In genomic region chr11:59172345-59173079, GRCh38 we compare ENCODE assay signal across 8 cellular contexts. TPM values are rescaled to one million over a fixed set of nuclear protein-coding genes. Genes with fewer than 3 reads are reported as not detected.
DNase-seq lines count a peak whose midpoint lies in the region; ATAC-seq and TF ChIP-seq lines count a peak whose summit lies in the region.

No MANE protein-coding gene starts in this region.

- WGBS in SK-N-SH (ENCODE audit: low lambda C conversion rate), result 11% methylated on average over 9 of the region's 70 CpGs
- WGBS in mesendoderm (ENCODE audit: extremely low coverage, insufficient coverage, low lambda C conversion rate), result no CpG with 5 or more reads among the region's 70 CpGs

- H3K4me3 ChIP-seq in AG04450 (ENCODE audit: low read depth, low read length), result peak overlapping the region; percentile 71
- H3K4me3 ChIP-seq in SK-N-SH (ENCODE audit: low read depth in 2 of 2, low read length in 1 of 2), result peak overlapping the region; percentile 48 to 96
- H3K4me3 ChIP-seq in dorsolateral prefrontal cortex, result peak overlapping the region; percentile 56 to 92 (median 77)
- peak overlapping the region; percentile 66 for H3K4me3 ChIP-seq in mesendoderm (ENCODE audit: low read length)

- H3K56ac ChIP-seq in mesendoderm (ENCODE audit: low read length), result peak overlapping the region; percentile 92

- no peaks in the 10 kb centered on the region for H3K79me2 ChIP-seq in SK-N-SH (ENCODE audit: insufficient read depth)
- no peaks in the 10 kb centered on the region for H3K79me2 ChIP-seq in mesendoderm (ENCODE audit: control insufficient read depth, insufficient read depth, low read length)

- TF ChIP-seq EP300 in SK-N-SH (IDR thresholded peaks at IDR 0.05; ENCODE audit: borderline replicate concordance in 1 of 2, low read depth in 1 of 2, low read length in 1 of 2), result no peak

- H3K9ac ChIP-seq in SK-N-SH (no peak overlapping the region), mesendoderm (ENCODE audit: low read length) (peak overlapping the region; percentile 85)

- no peak overlapping the region for H2BK120ac ChIP-seq in mesendoderm (ENCODE audit: low read depth, low read length)

- peaks cover 7% of the 10 kb centered on the region for H3K36me3 Mint-ChIP-seq in type B pancreatic cell

- no peak for DNase-seq in AG04450 (ENCODE audit: low read depth, low spot score)
- peak; percentile 63 for DNase-seq in SK-N-SH
- DNase-seq in dorsolateral prefrontal cortex, result peak in 1 of 10 donors; percentile 23
- DNase-seq in mesendoderm, result peak; percentile 50
- DNase-seq in type B pancreatic cell (ENCODE audit: extremely low spot score, unreplicated experiment), result no peak
- no peak for DNase-seq in superior temporal gyrus (ENCODE audit: extremely low spot score)

- H3K27me3 ChIP-seq in AG04450 (ENCODE audit: control insufficient read depth, insufficient read depth, low read length) (peaks cover 3% of the 10 kb centered on the region), SK-N-SH (ENCODE audit: insufficient read depth) (peaks cover 48% of the 10 kb centered on the region), dorsolateral prefrontal cortex (no peaks in the 10 kb centered on the region), mesendoderm (ENCODE audit: insufficient read depth, low read length, poor library complexity) (no peaks in the 10 kb centered on the region)

- H3K4ac ChIP-seq in mesendoderm (ENCODE audit: low read depth, low read length), result no peak overlapping the region

- POLR2A ChIA-PET in AG04450 (lab: Yijun Ruan, JAX), result interaction anchor here (0.9 to 1.6 kb wide), 5 partner anchors 15 to 49 kb away, joined by 3 to 8 read pairs (median 3); no protein-coding TSS in a partner anchor
- POLR2A ChIA-PET in SK-N-SH (lab: Yijun Ruan, JAX), result no interaction called here

- peaks cover 25% of the 10 kb centered on the region for H3K4me1 Mint-ChIP-seq in type B pancreatic cell (ENCODE audit: unreplicated experiment)

- TF ChIP-seq CTCF in AG04450 (IDR thresholded peaks at IDR 0.05; ENCODE audit: low read depth, low read length) (no peak), SK-N-SH (IDR thresholded peaks at IDR 0.05) (no peak), dorsolateral prefrontal cortex (IDR thresholded peaks at IDR 0.05 in 54 of 56, conservative IDR thresholded peaks at IDR 0.05 in 2 of 56; ENCODE audit: low read depth in 1 of 56, partially characterized antibody in 56 of 56) (peak in 1 of 56 donors; percentile 8), type B pancreatic cell (conservative IDR thresholded peaks at IDR 0.05) (no peak)

- H3K23ac ChIP-seq in mesendoderm (ENCODE audit: low read length), result peak overlapping the region; percentile 92

- peak overlapping the region; percentile 97 for H3K27ac Mint-ChIP-seq in type B pancreatic cell

- peak overlapping the region; percentile 100 for H3K4me2 ChIP-seq in SK-N-SH
- peak overlapping the region; percentile 100 for H3K4me2 ChIP-seq in mesendoderm (ENCODE audit: low read length)

- no peaks in the 10 kb centered on the region for H3K27me3 Mint-ChIP-seq in type B pancreatic cell

- H3K4me1 ChIP-seq in SK-N-SH (ENCODE audit: control insufficient read depth in 1 of 2, insufficient read depth in 2 of 2, low read depth in 1 of 2, low read length in 1 of 2) (peaks cover 0 to 12% of the 10 kb centered on the region in 2 experiments; a peak in 1 of 4 replicates), mesendoderm (ENCODE audit: control insufficient read depth, low read depth, low read length) (peaks cover 5% of the 10 kb centered on the region)

- no peaks in the 10 kb centered on the region for H3K79me1 ChIP-seq in mesendoderm (ENCODE audit: low read length)

- H3F3A ChIP-seq in SK-N-SH (replicated peaks; ENCODE audit: insufficient read depth), result no peaks in the 10 kb centered on the region

- 0 out of 2 replicates have a peak overlapping the region, but pooled peaks have one; percentile 98 for H2AFZ ChIP-seq in SK-N-SH (ENCODE audit: low read depth)

- peak; percentile 29 for ATAC-seq in GM18870 (IDR thresholded peaks at IDR 0.05; ENCODE audit: unreplicated experiment)
- peak; percentile 29 for ATAC-seq in HG03039 (IDR thresholded peaks at IDR 0.05; ENCODE audit: unreplicated experiment)

- CTCF ChIA-PET in AG04450 (lab: Charles Lee) (interaction anchor here (0.6 to 8.6 kb wide), 33 partner anchors 8 to 618 kb away, joined by 3 to 151 read pairs (median 6); partner anchors contain the start of genes MPEG1, OR5A1 and OR5A2), SK-N-SH (lab: Yijun Ruan, JAX) (interaction anchor here (1.0 to 6.5 kb wide), 30 partner anchors 8 to 353 kb away, joined by 3 to 58 read pairs (median 6); partner anchors contain the start of gene FAM111A)

- no peak for TF ChIP-seq RAD21 in SK-N-SH (IDR thresholded peaks at IDR 0.05; ENCODE audit: low read length)

- no peak overlapping the region for H4K5ac ChIP-seq in mesendoderm (ENCODE audit: low read length)

- H4K8ac ChIP-seq in mesendoderm (ENCODE audit: low read depth, low read length), result no peak overlapping the region

- H3K9me3 Mint-ChIP-seq in type B pancreatic cell, result no peaks in the 10 kb centered on the region

- H3K9me3 ChIP-seq in AG04450 (ENCODE audit: control insufficient read depth, insufficient read depth, low read length), result no peaks in the 10 kb centered on the region
- no peaks in the 10 kb centered on the region for H3K9me3 ChIP-seq in SK-N-SH

- H2AK5ac ChIP-seq in mesendoderm (ENCODE audit: low read length), result no peak overlapping the region

- no peaks in the 10 kb centered on the region for H3K9me2 ChIP-seq in SK-N-SH

- intact Hi-C loops in dorsolateral prefrontal cortex (cut with DNase I), result loop anchor here (1.0 kb wide), 2 partner anchors 36 to 112 kb away; no protein-coding TSS in a partner anchor

- H3K4me3 Mint-ChIP-seq in type B pancreatic cell, result peak overlapping the region; percentile 99

- H3K18ac ChIP-seq in mesendoderm (ENCODE audit: low read length), result peak overlapping the region; percentile 55

- no peak overlapping the region for H2BK15ac ChIP-seq in mesendoderm (replicated peaks; ENCODE audit: low read depth)

- H4K20me1 ChIP-seq in SK-N-SH (ENCODE audit: insufficient read depth), result no peaks in the 10 kb centered on the region

- H3K36me3 ChIP-seq in SK-N-SH (replicated peaks in 1 of 2; ENCODE audit: control insufficient read depth in 1 of 2, insufficient read depth in 2 of 2, low read length in 1 of 2), result no peaks in the 10 kb centered on the region
- H3K36me3 ChIP-seq in mesendoderm (ENCODE audit: control insufficient read depth, insufficient read depth, low read length), result no peaks in the 10 kb centered on the region

- H2BK5ac ChIP-seq in mesendoderm (ENCODE audit: low read length), result no peak overlapping the region

- H3K27ac ChIP-seq in AG04450 (ENCODE audit: low read depth, low read length) (no peak overlapping the region), SK-N-SH (ENCODE audit: low read depth in 2 of 2, low read length in 1 of 2) (no peak overlapping the region), dorsolateral prefrontal cortex (peak overlapping the region in 53 of 59 donors; percentile 19 to 99 (median 96)), mesendoderm (ENCODE audit: low read depth, low read length) (peak overlapping the region; percentile 21)

RNA-seq across cellular contexts. Expression of gene DTX4, which starts 0.6 kb away (rescaled TPM):
- 1.4 and 2.2 TPM in 2 replicates for polyA plus RNA-seq in AG04450 (2011; rRNA removed)
- 3.2 and 5.3 TPM in 2 replicates for polyA minus RNA-seq in AG04450 (2011; rRNA and poly(A)+ RNA removed)
- polyA plus RNA-seq in SK-N-SH (2012; rRNA removed), result 0.02 and 0.05 TPM in 2 replicates
- 0.04 and 0.08 TPM in 2 replicates for polyA plus RNA-seq in SK-N-SH (2012; cell fraction: cytosol; rRNA removed)
- 0.11 and 0.27 TPM in 2 replicates for polyA plus RNA-seq in SK-N-SH (2012; cell fraction: nucleus; rRNA removed)
- total RNA-seq in dorsolateral prefrontal cortex, result 10 to 100 TPM; 21.4 to 93.9 (median 32.3) TPM
- 13.9 TPM for polyA plus RNA-seq in mesendoderm (2013, experiment 1 of 2)
- polyA plus RNA-seq in mesendoderm (2013, experiment 2 of 2), result 15.1 TPM
- 55.3 and 79.2 TPM in 2 replicates for total RNA-seq in type B pancreatic cell (ENCODE audit: low replicate concordance)

RNA-seq across cellular contexts. Expression of gene FAM111A, which starts 29.9 kb away (rescaled TPM):
- 20.6 and 23.1 TPM in 2 replicates for polyA plus RNA-seq in AG04450 (2011; rRNA removed)
- polyA minus RNA-seq in AG04450 (2011; rRNA and poly(A)+ RNA removed), result 13.2 and 15.0 TPM in 2 replicates
- polyA plus RNA-seq in SK-N-SH (2012; rRNA removed), result 5.9 and 8.7 TPM in 2 replicates
- 5.3 and 5.4 TPM in 2 replicates for polyA plus RNA-seq in SK-N-SH (2012; cell fraction: cytosol; rRNA removed)
- 20.5 and 35.0 TPM in 2 replicates for polyA plus RNA-seq in SK-N-SH (2012; cell fraction: nucleus; rRNA removed)
- total RNA-seq in dorsolateral prefrontal cortex, result 10 to 100 TPM in 53 of 120 experiments, 1 to 10 TPM in 67; 2.6 to 22.5 (median 9.5) TPM
- 23.5 TPM for polyA plus RNA-seq in mesendoderm (2013, experiment 1 of 2)
- 20.5 TPM for polyA plus RNA-seq in mesendoderm (2013, experiment 2 of 2)
- 28.4 and 29.1 TPM in 2 replicates for total RNA-seq in type B pancreatic cell (ENCODE audit: low replicate concordance)

RNA-seq across cellular contexts. Expression of gene MPEG1, which starts 40.2 kb away (rescaled TPM):
- not detected in 2 replicates for polyA plus RNA-seq in AG04450 (2011; rRNA removed)
- not detected in 2 replicates for polyA minus RNA-seq in AG04450 (2011; rRNA and poly(A)+ RNA removed)
- not detected in 2 replicates for polyA plus RNA-seq in SK-N-SH (2012; rRNA removed)
- polyA plus RNA-seq in SK-N-SH (2012; cell fraction: cytosol; rRNA removed), result not detected in 2 replicates
- polyA plus RNA-seq in SK-N-SH (2012; cell fraction: nucleus; rRNA removed), result not detected in 2 replicates
- 1 to 10 TPM in 90 of 120 experiments, under 1 TPM in 30; 0.32 to 6.7 (median 1.6) TPM for total RNA-seq in dorsolateral prefrontal cortex
- polyA plus RNA-seq in mesendoderm (2013, experiment 1 of 2), result not detected
- not detected for polyA plus RNA-seq in mesendoderm (2013, experiment 2 of 2)
- not detected in 2 replicates for total RNA-seq in type B pancreatic cell (ENCODE audit: low replicate concordance)

Comparison
In these comparisons a context has a peak if more than half of its experiments do, and no peak if none do; other contexts are left out.
1. DNase-seq: peak in SK-N-SH (single experiment) and mesendoderm (single experiment); none in AG04450 (single experiment), type B pancreatic cell (single experiment) and superior temporal gyrus (single experiment).
2. H3K27ac ChIP-seq: peak in dorsolateral prefrontal cortex (53 of 59) and mesendoderm (single experiment); none in AG04450 (single experiment) and SK-N-SH (0 of 2).
3. Peak in every context shown above with its lines, with median percentiles within 50 percentile points of each other: H3K4me3 ChIP-seq.